8 cellular contexts compared by ENCODE assay signal in the genomic region with DNA sequence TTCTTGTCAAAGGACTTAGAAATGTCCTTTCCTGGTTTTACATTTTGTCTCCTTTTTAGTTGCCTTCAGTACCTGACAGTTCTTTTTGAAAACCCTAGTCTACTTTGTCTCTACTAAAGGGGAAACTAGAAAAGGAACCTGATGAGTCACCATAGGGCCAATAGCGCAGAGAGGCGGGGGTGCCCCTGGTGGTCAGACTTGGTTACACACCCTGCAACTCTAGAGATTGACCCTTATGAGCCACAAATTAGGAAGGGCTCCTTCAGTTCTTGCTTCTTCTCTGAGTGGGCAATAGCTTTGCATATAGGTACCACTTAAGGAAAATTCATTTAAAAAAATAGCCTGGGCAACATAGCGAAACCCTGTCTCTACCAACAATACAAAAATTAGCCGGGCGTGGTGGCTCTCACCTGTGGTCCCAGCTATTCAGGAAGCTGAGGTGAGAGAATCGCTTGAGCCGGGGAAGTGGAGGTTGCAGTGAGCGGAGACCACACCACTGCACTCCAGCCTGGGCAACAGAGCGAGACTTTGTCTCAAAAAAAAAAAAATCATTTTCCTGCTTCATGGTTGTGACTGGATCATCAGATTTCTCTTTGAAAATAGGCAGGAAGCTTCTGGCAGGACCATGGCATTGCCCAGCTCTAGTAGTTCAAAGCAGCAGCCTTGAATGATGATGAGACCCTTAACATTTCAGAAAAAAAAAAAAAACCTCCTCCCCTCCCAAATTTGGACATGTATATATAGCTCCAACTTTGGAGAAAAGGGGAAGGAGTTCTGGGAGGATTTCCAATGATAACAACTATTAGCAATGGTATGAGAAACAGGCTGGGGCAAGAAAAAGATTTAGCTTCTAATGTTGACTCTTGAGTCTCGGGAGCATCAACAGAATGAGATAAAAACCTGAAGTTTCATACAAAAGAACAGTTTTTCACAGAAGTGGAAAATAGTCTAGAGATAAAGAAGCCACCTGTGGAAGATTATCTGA. TPM values are rescaled to one million over a fixed set of nuclear protein-coding genes. Genes with fewer than 3 reads are reported as not detected.
A peak's percentile ranks its signal among the peaks of the same experiment; 100 is the strongest.
DNase-seq lines count a peak whose midpoint lies in the region; ATAC-seq and TF ChIP-seq lines count a peak whose summit lies in the region.

No MANE protein-coding gene starts in this region.

- no peaks in the 10 kb centered on the region for H3K79me1 ChIP-seq in mesendoderm (ENCODE audit: low read length)

- intact Hi-C loops in A673 (cut with micrococcal nuclease; ENCODE audit: unreplicated experiment): no loop called here

- no CpG with 5 or more reads among the region's 10 CpGs for WGBS in mesendoderm (ENCODE audit: extremely low coverage, insufficient coverage, low lambda C conversion rate)

- ATAC-seq in GM18499 (IDR thresholded peaks at IDR 0.05; ENCODE audit: insufficient read depth, unreplicated experiment) (peak; percentile 86), HG02870 (IDR thresholded peaks at IDR 0.05; ENCODE audit: unreplicated experiment) (peak; percentile 91)

- H3K27me3 ChIP-seq in A673 (replicated peaks; ENCODE audit: insufficient read depth, low read depth, low read length, poor library complexity) (no peaks in the 10 kb centered on the region), mesendoderm (ENCODE audit: insufficient read depth, low read length, poor library complexity) (no peaks in the 10 kb centered on the region)

- no peak overlapping the region for H3K18ac ChIP-seq in mesendoderm (ENCODE audit: low read length)

- no peak overlapping the region for H3K9ac ChIP-seq in mesendoderm (ENCODE audit: low read length)

- no peak overlapping the region for H4K5ac ChIP-seq in mesendoderm (ENCODE audit: low read length)

- no peak overlapping the region for H3K56ac ChIP-seq in mesendoderm (ENCODE audit: low read length)

- H3K4me1 ChIP-seq in A673 (ENCODE audit: insufficient read depth, low read length, poor library complexity, severe bottlenecking) (no peaks in the 10 kb centered on the region), mesendoderm (ENCODE audit: control insufficient read depth, low read depth, low read length) (no peaks in the 10 kb centered on the region)

- TF ChIP-seq CTCF in A673 (conservative IDR thresholded peaks at IDR 0.05; ENCODE audit: low read depth, low read length): peak; percentile 79

- H3K4me2 ChIP-seq in mesendoderm (ENCODE audit: low read length): no peak overlapping the region

- H2AK5ac ChIP-seq in mesendoderm (ENCODE audit: low read length): no peak overlapping the region

- CTCF ChIA-PET in A673 (lab: Charles Lee): interaction anchor here (0.6 kb wide), 2 partner anchors 33 to 36 kb away, joined by 3 to 5 read pairs; no protein-coding TSS in a partner anchor

- H3K4me3 ChIP-seq in A673 (ENCODE audit: low read depth, low read length, poor library complexity, severe bottlenecking): no peak overlapping the region
- no peak overlapping the region for H3K4me3 ChIP-seq in mesendoderm (ENCODE audit: low read length)

- no peak overlapping the region for H2BK15ac ChIP-seq in mesendoderm (replicated peaks; ENCODE audit: low read depth)

- no peak overlapping the region for H2BK120ac ChIP-seq in mesendoderm (ENCODE audit: low read depth, low read length)

- H3K23ac ChIP-seq in mesendoderm (ENCODE audit: low read length): no peak overlapping the region

- no peaks in the 10 kb centered on the region for H3K79me2 ChIP-seq in mesendoderm (ENCODE audit: control insufficient read depth, insufficient read depth, low read length)

- no peak overlapping the region for H3K27ac ChIP-seq in A673 (ENCODE audit: low read depth, low read length, poor library complexity, severe bottlenecking)
- no peak overlapping the region for H3K27ac ChIP-seq in mesendoderm (ENCODE audit: low read depth, low read length)

- peak; percentile 74 for DNase-seq in A673 (ENCODE audit: low spot score)
- peak; percentile 17 for DNase-seq in NCI-H2196 treated with DMSO at 0.1 percent for 48 hours (lab: John Stamatoyannopoulos, UW; ENCODE audit: unreplicated experiment)
- peak; percentile 59 to 67 for DNase-seq in activated CD4-positive, alpha-beta T cell treated with anti-CD3 and anti-CD28 coated beads, Interleukin-2, amount 50 U/mL, for 24 hours (ENCODE audit: low read depth in 1 of 2, low spot score in 1 of 2)
- peak; percentile 80 for DNase-seq in dermis blood vessel endothelial cell
- peak; percentile 75 for DNase-seq in mesendoderm
- peak; percentile 37 to 58 for DNase-seq in stimulated activated CD8-positive, alpha-beta memory T cell treated with anti-CD3 and anti-CD28 coated beads, Interleukin-4, amount 100 ng/mL, for 1 hour (ENCODE audit: low read depth in 2 of 2, low spot score in 1 of 2)

- no peak overlapping the region for H4K8ac ChIP-seq in mesendoderm (ENCODE audit: low read depth, low read length)

- BruUV-seq in A673 (replicated peaks; lab: Mats Ljungman, UMichigan): no TSS peak

- H2BK5ac ChIP-seq in mesendoderm (ENCODE audit: low read length): no peak overlapping the region

- POLR2A ChIA-PET in A673 (lab: Charles Lee; ENCODE audit: low non-redundant PET): no interaction called here

- H3K9me3 ChIP-seq in A673 (ENCODE audit: low read depth, low read length, poor library complexity, severe bottlenecking): no peaks in the 10 kb centered on the region

- no peak overlapping the region for H3K4ac ChIP-seq in mesendoderm (ENCODE audit: low read depth, low read length)

- H3K36me3 ChIP-seq in A673 (ENCODE audit: insufficient read depth, low read length, poor library complexity, severe bottlenecking) (peaks cover 5% of the 10 kb centered on the region), mesendoderm (ENCODE audit: control insufficient read depth, insufficient read depth, low read length) (peaks cover 10% of the 10 kb centered on the region)

RNA-seq across cellular contexts. Expression of a gene that starts 45.2 kb away (rescaled TPM):
- total RNA-seq in A673 (2021): 16.3 and 17.1 TPM in 2 replicates
- 12.7 and 15.3 TPM in 2 replicates for total RNA-seq in dermis blood vessel endothelial cell
- polyA plus RNA-seq in mesendoderm (2013, experiment 1 of 2): 9.0 TPM
- 8.1 TPM for polyA plus RNA-seq in mesendoderm (2013, experiment 2 of 2)

Comparison
In these comparisons a context has a peak if more than half of its experiments do, and no peak if none do; other contexts are left out.
1. DNase-seq: peak in every context shown above with its lines; median percentile 80 in dermis blood vessel endothelial cell; 75 in mesendoderm; 74 in A673; 63 in activated CD4-positive, alpha-beta T cell treated with anti-CD3 and anti-CD28 coated beads, Interleukin-2, amount 50 U/mL, for 24 hours; 48 in stimulated activated CD8-positive, alpha-beta memory T cell treated with anti-CD3 and anti-CD28 coated beads, Interleukin-4, amount 100 ng/mL, for 1 hour; 17 in NCI-H2196 treated with DMSO at 0.1 percent for 48 hours.